ENCODE assay signal across 1 cellular context in genomic region chr3:75188937-75189336, GRCh38.
TF ChIP-seq lines count a peak whose summit lies in the region.

No MANE protein-coding gene starts in this region.

TF ChIP-seq in GM23338, 12 proteins besides CTCF, POLR2A, EP300 and RAD21 (continued from another document):
- TF ChIP-seq, protein P1, sequence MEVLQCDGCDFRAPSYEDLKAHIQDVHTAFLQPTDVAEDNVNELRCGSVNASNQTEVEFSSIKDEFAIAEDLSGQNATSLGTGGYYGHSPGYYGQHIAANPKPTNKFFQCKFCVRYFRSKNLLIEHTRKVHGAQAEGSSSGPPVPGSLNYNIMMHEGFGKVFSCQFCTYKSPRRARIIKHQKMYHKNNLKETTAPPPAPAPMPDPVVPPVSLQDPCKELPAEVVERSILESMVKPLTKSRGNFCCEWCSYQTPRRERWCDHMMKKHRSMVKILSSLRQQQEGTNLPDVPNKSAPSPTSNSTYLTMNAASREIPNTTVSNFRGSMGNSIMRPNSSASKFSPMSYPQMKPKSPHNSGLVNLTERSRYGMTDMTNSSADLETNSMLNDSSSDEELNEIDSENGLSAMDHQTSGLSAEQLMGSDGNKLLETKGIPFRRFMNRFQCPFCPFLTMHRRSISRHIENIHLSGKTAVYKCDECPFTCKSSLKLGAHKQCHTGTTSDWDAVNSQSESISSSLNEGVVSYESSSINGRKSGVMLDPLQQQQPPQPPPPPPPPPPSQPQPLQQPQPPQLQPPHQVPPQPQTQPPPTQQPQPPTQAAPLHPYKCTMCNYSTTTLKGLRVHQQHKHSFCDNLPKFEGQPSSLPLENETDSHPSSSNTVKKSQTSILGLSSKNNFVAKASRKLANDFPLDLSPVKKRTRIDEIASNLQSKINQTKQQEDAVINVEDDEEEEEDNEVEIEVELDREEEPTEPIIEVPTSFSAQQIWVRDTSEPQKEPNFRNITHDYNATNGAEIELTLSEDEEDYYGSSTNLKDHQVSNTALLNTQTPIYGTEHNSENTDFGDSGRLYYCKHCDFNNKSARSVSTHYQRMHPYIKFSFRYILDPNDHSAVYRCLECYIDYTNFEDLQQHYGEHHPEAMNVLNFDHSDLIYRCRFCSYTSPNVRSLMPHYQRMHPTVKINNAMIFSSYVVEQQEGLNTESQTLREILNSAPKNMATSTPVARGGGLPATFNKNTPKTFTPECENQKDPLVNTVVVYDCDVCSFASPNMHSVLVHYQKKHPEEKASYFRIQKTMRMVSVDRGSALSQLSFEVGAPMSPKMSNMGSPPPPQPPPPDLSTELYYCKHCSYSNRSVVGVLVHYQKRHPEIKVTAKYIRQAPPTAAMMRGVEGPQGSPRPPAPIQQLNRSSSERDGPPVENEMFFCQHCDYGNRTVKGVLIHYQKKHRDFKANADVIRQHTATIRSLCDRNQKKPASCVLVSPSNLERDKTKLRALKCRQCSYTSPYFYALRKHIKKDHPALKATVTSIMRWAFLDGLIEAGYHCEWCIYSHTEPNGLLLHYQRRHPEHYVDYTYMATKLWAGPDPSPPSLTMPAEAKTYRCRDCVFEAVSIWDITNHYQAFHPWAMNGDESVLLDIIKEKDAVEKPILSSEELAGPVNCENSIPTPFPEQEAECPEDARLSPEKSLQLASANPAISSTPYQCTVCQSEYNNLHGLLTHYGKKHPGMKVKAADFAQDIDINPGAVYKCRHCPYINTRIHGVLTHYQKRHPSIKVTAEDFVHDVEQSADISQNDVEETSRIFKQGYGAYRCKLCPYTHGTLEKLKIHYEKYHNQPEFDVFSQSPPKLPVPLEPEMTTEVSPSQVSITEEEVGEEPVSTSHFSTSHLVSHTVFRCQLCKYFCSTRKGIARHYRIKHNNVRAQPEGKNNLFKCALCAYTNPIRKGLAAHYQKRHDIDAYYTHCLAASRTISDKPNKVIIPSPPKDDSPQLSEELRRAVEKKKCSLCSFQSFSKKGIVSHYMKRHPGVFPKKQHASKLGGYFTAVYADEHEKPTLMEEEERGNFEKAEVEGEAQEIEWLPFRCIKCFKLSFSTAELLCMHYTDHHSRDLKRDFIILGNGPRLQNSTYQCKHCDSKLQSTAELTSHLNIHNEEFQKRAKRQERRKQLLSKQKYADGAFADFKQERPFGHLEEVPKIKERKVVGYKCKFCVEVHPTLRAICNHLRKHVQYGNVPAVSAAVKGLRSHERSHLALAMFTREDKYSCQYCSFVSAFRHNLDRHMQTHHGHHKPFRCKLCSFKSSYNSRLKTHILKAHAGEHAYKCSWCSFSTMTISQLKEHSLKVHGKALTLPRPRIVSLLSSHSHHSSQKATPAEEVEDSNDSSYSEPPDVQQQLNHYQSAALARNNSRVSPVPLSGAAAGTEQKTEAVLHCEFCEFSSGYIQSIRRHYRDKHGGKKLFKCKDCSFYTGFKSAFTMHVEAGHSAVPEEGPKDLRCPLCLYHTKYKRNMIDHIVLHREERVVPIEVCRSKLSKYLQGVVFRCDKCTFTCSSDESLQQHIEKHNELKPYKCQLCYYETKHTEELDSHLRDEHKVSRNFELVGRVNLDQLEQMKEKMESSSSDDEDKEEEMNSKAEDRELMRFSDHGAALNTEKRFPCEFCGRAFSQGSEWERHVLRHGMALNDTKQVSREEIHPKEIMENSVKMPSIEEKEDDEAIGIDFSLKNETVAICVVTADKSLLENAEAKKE (CRISPR knock-in tag; IDR thresholded peaks at IDR 0.05) = no peak
